Comparison of ENCODE assay signal across 28 cellular contexts in genomic region chr11:20311444-20311843, GRCh38.
"Had no signal": no experiment of that assay in that cellular context is flagged by ENCODE, and none has a peak within 500 bp of the region (broad histone marks: within the 10 kb centered on the region; RNA-seq: fewer than 3 reads in every experiment).

No MANE protein-coding gene starts in this region.

- ATAC-seq: activated T-cell treated with anti-CD3 and anti-CD28 coated beads, Interleukin-2, amount 50 U/mL, for 4 hours; body of pancreas; K562; Right ventricle myocardium inferior had no signal

- H3K27me3 ChIP-seq: body of pancreas had no signal

- H2AFZ ChIP-seq: PC-9 had no signal

- H3K4me1 Mint-ChIP-seq: activated CD4-positive, alpha-beta T cell treated with anti-CD3 and anti-CD28 coated beads, Interleukin-2, amount 10 ng/mL, durations not matched to agents 7 days and 5 days; activated naive CD8-positive, alpha-beta T cell treated with anti-CD3 and anti-CD28 coated beads, Interleukin-2, amount 10 ng/mL, durations not matched to agents 7 days and 5 days had no signal

- H3K4me1 ChIP-seq: body of pancreas, breast epithelium had no signal

- H3K9me3 Mint-ChIP-seq: activated CD4-positive, alpha-beta memory T cell treated with anti-CD3 and anti-CD28 coated beads for 36 hours; activated CD4-positive, alpha-beta T cell treated with anti-CD3 and anti-CD28 coated beads, Interleukin-2, amount 10 ng/mL, durations not matched to agents 7 days and 5 days; activated naive CD8-positive, alpha-beta T cell treated with anti-CD3 and anti-CD28 coated beads, Interleukin-2, amount 10 ng/mL, durations not matched to agents 7 days and 5 days; activated T-cell treated with anti-CD3 and anti-CD28 coated beads, Interleukin-2, amount 50 U/mL, for 4 hours had no signal

- H3K36me3 ChIP-seq: breast epithelium, WERI-Rb-1 had no signal

- H3K4me3 Mint-ChIP-seq: activated CD4-positive, alpha-beta memory T cell treated with anti-CD3 and anti-CD28 coated beads for 36 hours; activated CD4-positive, alpha-beta T cell treated with anti-CD3 and anti-CD28 coated beads, Interleukin-2, amount 10 ng/mL, durations not matched to agents 7 days and 5 days; activated naive CD8-positive, alpha-beta T cell treated with anti-CD3 and anti-CD28 coated beads, Interleukin-2, amount 10 ng/mL, durations not matched to agents 7 days and 5 days; activated T-cell treated with anti-CD3 and anti-CD28 coated beads, Interleukin-2, amount 50 U/mL, for 4 hours had no signal

- DNase-seq: activated CD4-positive, alpha-beta memory T cell treated with anti-CD3 and anti-CD28 coated beads for 36 hours; activated CD4-positive, alpha-beta T cell treated with anti-CD3 and anti-CD28 coated beads, Interleukin-2, amount 10 ng/mL, durations not matched to agents 7 days and 5 days; activated CD8-positive, alpha-beta memory T cell treated with anti-CD3 and anti-CD28 coated beads, Interleukin-2, amount 50 U/mL, for 4 hours; activated effector memory CD4-positive, alpha-beta T cell treated with Interleukin-2 at 50 U/mL for 16 hours; activated naive CD4-positive, alpha-beta T cell treated with anti-CD3 and anti-CD28 coated beads, Interleukin-2, amount 50 U/mL, for 16 hours; activated naive CD8-positive, alpha-beta T cell treated with anti-CD3 and anti-CD28 coated beads, Interleukin-2, amount 10 ng/mL, durations not matched to agents 7 days and 5 days; activated T-cell treated with anti-CD3 and anti-CD28 coated beads for 4 hours; activated T-cell treated with anti-CD3 and anti-CD28 coated beads, Interleukin-2, amount 50 U/mL, for 4 hours; amygdala; body of pancreas; cerebellar nuclear complex; IMR-90; NCI-H1436; NCI-H1694; NCI-H1930; NCI-H2081 treated with DMSO at 0.1 percent for 48 hours; NCI-H2171; NCI-H510A; NCI-H526; NK-92 treated with Interleukin-12 subunit alpha and Interleukin-12 subunit beta, amount 100 ng/mL, for 24 hours; PC-9; SIG-M5; T1000 had no signal

- H3K4me2 ChIP-seq: PC-9 had no signal

- H3K9me3 ChIP-seq: body of pancreas, breast epithelium had no signal

- H3K27ac Mint-ChIP-seq: activated CD4-positive, alpha-beta memory T cell treated with anti-CD3 and anti-CD28 coated beads for 36 hours; activated CD4-positive, alpha-beta T cell treated with anti-CD3 and anti-CD28 coated beads, Interleukin-2, amount 10 ng/mL, durations not matched to agents 7 days and 5 days; activated naive CD8-positive, alpha-beta T cell treated with anti-CD3 and anti-CD28 coated beads, Interleukin-2, amount 10 ng/mL, durations not matched to agents 7 days and 5 days had no signal

- H3K4me3 ChIP-seq: body of pancreas, breast epithelium, K562, PC-9 had no signal

- H3K27ac ChIP-seq: body of pancreas, breast epithelium, PC-9, RWPE1, WERI-Rb-1 had no signal

- H3K36me3 Mint-ChIP-seq: activated CD4-positive, alpha-beta memory T cell treated with anti-CD3 and anti-CD28 coated beads for 36 hours; activated naive CD8-positive, alpha-beta T cell treated with anti-CD3 and anti-CD28 coated beads, Interleukin-2, amount 10 ng/mL, durations not matched to agents 7 days and 5 days had no signal
